Comparison of ENCODE assay signal across 8 cellular contexts in genomic region chr5:134176523-134177196, GRCh38. TPM values are rescaled to one million over a fixed set of nuclear protein-coding genes. Genes with fewer than 3 reads are reported as not detected.
A peak's percentile ranks its signal among the peaks of the same experiment; 100 is the strongest.
DNase-seq lines count a peak whose midpoint lies in the region; TF ChIP-seq lines count a peak whose summit lies in the region.

TSS of gene SKP1 (minus strand) at chr5:134176950. CDS start at chr5:134174022, 2,928 bp downstream.

- H3K23ac ChIP-seq in H9 (ENCODE audit: insufficient read length, low read depth, low read length) = no peak within 1 kb of the TSS

- H3K4me2 ChIP-seq in H9 (ENCODE audit: insufficient read depth, insufficient read length, low read length) (peak within 1 kb of the TSS; percentile 86), MM.1S (ENCODE audit: low read depth, low read length) (peak within 1 kb of the TSS; percentile 94)

- H3K27me3 ChIP-seq in H9 (ENCODE audit: insufficient read depth, low read length) = no peaks in the 10 kb centered on the region
- no peaks in the 10 kb centered on the region for H3K27me3 ChIP-seq in MM.1S (replicated peaks; ENCODE audit: insufficient read depth, low read length)

- peak within 1 kb of the TSS; percentile 72 for H3K4me3 ChIP-seq in MM.1S (ENCODE audit: low read length)

- 0 out of 2 replicates have a peak, but pooled peaks cover 6% of the 10 kb centered on the region for H3K36me3 ChIP-seq in MM.1S (replicated peaks; ENCODE audit: insufficient read depth, low read length)

- peaks cover 18% of the 10 kb centered on the region for H3K79me2 ChIP-seq in H9 (ENCODE audit: insufficient read depth, low read length)
- peaks cover 48% of the 10 kb centered on the region for H3K79me2 ChIP-seq in MM.1S (ENCODE audit: low read length)

- no peak within 1 kb of the TSS for H2BK5ac ChIP-seq in H9 (ENCODE audit: insufficient read length, low read length)

- peak within 1 kb of the TSS; percentile 97 to 99 for H3K4me3 Mint-ChIP-seq in H9
- H3K4me3 Mint-ChIP-seq in activated naive CD4-positive, alpha-beta T cell treated with anti-CD3 and anti-CD28 coated beads, Interleukin-2, amount 50 U/mL, for 24 hours = peak within 1 kb of the TSS; percentile 97

- H2BK20ac ChIP-seq in H9 (ENCODE audit: low read depth, low read length, poor library complexity, severe bottlenecking) = no peak within 1 kb of the TSS

- H4K91ac ChIP-seq in H9 (ENCODE audit: insufficient read length, low read depth, low read length) = no peak within 1 kb of the TSS

- no peak within 1 kb of the TSS for H2AFZ ChIP-seq in H9 (ENCODE audit: low read length)
- peak within 1 kb of the TSS; percentile 90 for H2AFZ ChIP-seq in MM.1S (ENCODE audit: low read length)

- no CpG with 5 or more reads among the region's 83 CpGs for WGBS in H9 (ENCODE audit: extremely low coverage, insufficient read length, low lambda C conversion rate)

- peaks cover 14 to 17% of the 10 kb centered on the region in 2 experiments for H3K4me1 Mint-ChIP-seq in H9
- H3K4me1 Mint-ChIP-seq in activated naive CD4-positive, alpha-beta T cell treated with anti-CD3 and anti-CD28 coated beads, Interleukin-2, amount 50 U/mL, for 24 hours = peaks cover 27% of the 10 kb centered on the region

- peaks cover 11% of the 10 kb centered on the region for H3K23me2 ChIP-seq in H9 (ENCODE audit: insufficient read length, low read depth, low read length, poor library complexity, severe bottlenecking)

- H2BK15ac ChIP-seq in H9 (ENCODE audit: low read depth, low read length) = no peak within 1 kb of the TSS

- H2BK120ac ChIP-seq in H9 (ENCODE audit: low read depth, low read length, poor library complexity, severe bottlenecking) = no peak within 1 kb of the TSS

- TF ChIP-seq CTCF in H9 (conservative IDR thresholded peaks at IDR 0.05) (no peak), MM.1S (IDR thresholded peaks at IDR 0.05; ENCODE audit: low read length) (peak; percentile 13; the same call in 1 of the 2 replicates)

- DNase-seq in GF-D8 (lab: John Stamatoyannopoulos, UW) (peak; percentile 26), H9 (peak; percentile 78), MM.1S (peak; percentile 87), SKM-1 (lab: John Stamatoyannopoulos, UW; ENCODE audit: unreplicated experiment) (peak; percentile 81), globus pallidus (ENCODE audit: low spot score) (peak; percentile 79), occipital lobe (lab: John Stamatoyannopoulos, UW) (peak; percentile 88), superior temporal gyrus (ENCODE audit: extremely low spot score) (peak; percentile 84)

- peak within 1 kb of the TSS; percentile 15 for H4K5ac ChIP-seq in H9 (ENCODE audit: insufficient read length, low read depth, low read length)

- H3F3A ChIP-seq in MM.1S (ENCODE audit: insufficient read depth, low read length) = peaks cover 15% of the 10 kb centered on the region

- H3K56ac ChIP-seq in H9 (ENCODE audit: insufficient read length, low read depth, low read length) = no peak within 1 kb of the TSS

- H3K9me2 ChIP-seq in MM.1S (replicated peaks; ENCODE audit: insufficient read depth, low read length) = no peaks in the 10 kb centered on the region

- peak within 1 kb of the TSS; percentile 96 for H3K14ac ChIP-seq in H9 (ENCODE audit: insufficient read depth, low read length)

- no peak within 1 kb of the TSS for H3T11ph ChIP-seq in H9 (ENCODE audit: low read length)

- peak within 1 kb of the TSS; percentile 97 to 98 (median 98) for H3K27ac Mint-ChIP-seq in H9
- H3K27ac Mint-ChIP-seq in activated naive CD4-positive, alpha-beta T cell treated with anti-CD3 and anti-CD28 coated beads, Interleukin-2, amount 50 U/mL, for 24 hours = peak within 1 kb of the TSS; percentile 97

- peaks cover 3% of the 10 kb centered on the region for H4K20me1 ChIP-seq in H9 (ENCODE audit: control insufficient read depth, insufficient read depth, insufficient read length)
- peaks cover 15% of the 10 kb centered on the region for H4K20me1 ChIP-seq in MM.1S (ENCODE audit: insufficient read depth, low read length)

- peaks cover 8% of the 10 kb centered on the region for H3K79me1 ChIP-seq in H9 (ENCODE audit: insufficient read depth, low read depth, low read length, poor library complexity, severe bottlenecking)

- H3K27ac ChIP-seq in H9 (ENCODE audit: insufficient read length, low read depth, low read length) (peak within 1 kb of the TSS; percentile 58), MM.1S (ENCODE audit: low read length) (peak within 1 kb of the TSS; percentile 96)

- H3K4ac ChIP-seq in H9 (ENCODE audit: low read depth, low read length) = no peak within 1 kb of the TSS

- H2BK12ac ChIP-seq in H9 (ENCODE audit: insufficient read length, low read depth, low read length) = no peak within 1 kb of the TSS

- no peak within 1 kb of the TSS for H2AK5ac ChIP-seq in H9 (ENCODE audit: insufficient read length, low read length)

- peaks cover 16 to 23% (median 21%) of the 10 kb centered on the region in 3 experiments; a peak in 6 of 7 replicates for H3K36me3 Mint-ChIP-seq in H9 (ENCODE audit: insufficient read depth in 1 of 3, low read depth in 3 of 3)
- H3K36me3 Mint-ChIP-seq in activated naive CD4-positive, alpha-beta T cell treated with anti-CD3 and anti-CD28 coated beads, Interleukin-2, amount 50 U/mL, for 24 hours = peaks cover 7% of the 10 kb centered on the region

- H3K9me3 ChIP-seq in H9 (ENCODE audit: control insufficient read depth, low read depth, low read length) (no peaks in the 10 kb centered on the region), MM.1S (replicated peaks; ENCODE audit: insufficient read depth, low read length) (no peaks in the 10 kb centered on the region)

- H3K9me3 Mint-ChIP-seq in H9 = no peaks in the 10 kb centered on the region
- H3K9me3 Mint-ChIP-seq in activated naive CD4-positive, alpha-beta T cell treated with anti-CD3 and anti-CD28 coated beads, Interleukin-2, amount 50 U/mL, for 24 hours = no peaks in the 10 kb centered on the region

- H3K9ac ChIP-seq in H9 (ENCODE audit: extremely low read depth, insufficient read length, low read length) = peak within 1 kb of the TSS; percentile 93
- H3K9ac ChIP-seq in MM.1S (ENCODE audit: low read length) = peak within 1 kb of the TSS; percentile 99

- H3K4me1 ChIP-seq in H9 (ENCODE audit: insufficient read depth, low read length) = peaks cover 3% of the 10 kb centered on the region
- peaks cover 9% of the 10 kb centered on the region for H3K4me1 ChIP-seq in MM.1S (ENCODE audit: low read length)

- H3K27me3 Mint-ChIP-seq in H9 (ENCODE audit: low read depth) = no peaks in the 10 kb centered on the region
- H3K27me3 Mint-ChIP-seq in activated naive CD4-positive, alpha-beta T cell treated with anti-CD3 and anti-CD28 coated beads, Interleukin-2, amount 50 U/mL, for 24 hours = no peaks in the 10 kb centered on the region

- peak within 1 kb of the TSS; percentile 98 for H3K18ac ChIP-seq in H9 (ENCODE audit: insufficient read length, low read depth, low read length)

- no peak within 1 kb of the TSS for H4K8ac ChIP-seq in H9 (replicated peaks; ENCODE audit: insufficient read length, low read depth, low read length)

RNA-seq across cellular contexts. Expression of gene SKP1, which starts in this region (rescaled TPM):
- total RNA-seq in H9 (2021) (348 and 350 TPM in 2 replicates), occipital lobe (178 TPM)

Comparison
In these comparisons a context has a peak if more than half of its experiments do, and no peak if none do; other contexts are left out.
1. Peak in every context shown above with its lines: DNase-seq, H3K4me3 ChIP-seq and H3K27ac ChIP-seq.
2. DNase-seq: peak in every context shown above with its lines; median percentile 88 in occipital lobe; 87 in MM.1S; 84 in superior temporal gyrus; 81 in SKM-1; 79 in globus pallidus; 78 in H9; 26 in GF-D8.